Comparison of ENCODE assay signal across 30 cellular contexts in genomic region chr10:91172348-91172747, GRCh38.
"Had no signal": no experiment of that assay in that cellular context is flagged by ENCODE, and none has a peak within 500 bp of the region (broad histone marks: within the 10 kb centered on the region; RNA-seq: fewer than 3 reads in every experiment).

No MANE protein-coding gene starts in this region.

- H3K36me3 ChIP-seq: adrenal gland, Peyer's patch, SJSA1 had no signal

- H3K9me3 ChIP-seq: adrenal gland, Peyer's patch, SJSA1 had no signal

- H3K27ac ChIP-seq: adrenal gland, Peyer's patch, SJSA1 had no signal

- ATAC-seq: K562, PC-3 had no signal

- H3K27me3 Mint-ChIP-seq: activated CD4-positive, alpha-beta memory T cell treated with anti-CD3 and anti-CD28 coated beads for 36 hours; activated CD4-positive, alpha-beta T cell treated with anti-CD3 and anti-CD28 coated beads, Interleukin-2, amount 10 ng/mL, durations not matched to agents 7 days and 5 days; activated naive CD8-positive, alpha-beta T cell treated with anti-CD3 and anti-CD28 coated beads, Interleukin-2, amount 10 ng/mL, durations not matched to agents 7 days and 5 days had no signal

- H3K4me1 Mint-ChIP-seq: brain had no signal

- DNase-seq: activated CD4-positive, alpha-beta memory T cell treated with anti-CD3 and anti-CD28 coated beads for 36 hours; activated CD4-positive, alpha-beta T cell treated with anti-CD3 and anti-CD28 coated beads, Interleukin-2, amount 10 ng/mL, durations not matched to agents 7 days and 5 days; activated CD8-positive, alpha-beta memory T cell treated with anti-CD3 and anti-CD28 coated beads, Interleukin-2, amount 50 U/mL, for 48 hours; activated effector memory CD4-positive, alpha-beta T cell treated with anti-CD3 and anti-CD28 coated beads, Interleukin-2, amount 50 U/mL, for 16 hours; activated naive CD4-positive, alpha-beta T cell; activated naive CD4-positive, alpha-beta T cell treated with anti-CD3 and anti-CD28 coated beads, Interleukin-2, amount 50 U/mL, for 16 hours; activated naive CD8-positive, alpha-beta T cell treated with anti-CD3 and anti-CD28 coated beads, Interleukin-2, amount 10 ng/mL, durations not matched to agents 7 days and 5 days; activated T-cell treated with anti-CD3 and anti-CD28 coated beads, Interleukin-2, amount 50 U/mL, for 48 hours; adrenal gland; caudate nucleus; cerebellar nuclear complex; NCI-H1092 treated with DMSO at 0.1 percent for 48 hours; NCI-H1417 treated with DMSO at 0.1 percent for 48 hours; NCI-H187 treated with DMSO at 0.1 percent for 48 hours; NCI-H2081; NCI-H2171 treated with DMSO at 0.1 percent for 48 hours; NCI-H2227 treated with DMSO at 0.1 percent for 48 hours; NCI-H446 treated with DMSO at 0.1 percent for 48 hours; NCI-H524; NK-92 treated with Interleukin-12 subunit alpha and Interleukin-12 subunit beta, amount 100 ng/mL, for 24 hours; PC-3; Peyer's patch; RPMI8226; SHP77 treated with DMSO at 0.1 percent for 48 hours; SK-N-SH had no signal

- H3K4me3 ChIP-seq: adrenal gland, K562, Peyer's patch, SJSA1 had no signal

- H3K27me3 ChIP-seq: adrenal gland, Peyer's patch, SJSA1 had no signal

- H3K27ac Mint-ChIP-seq: activated CD4-positive, alpha-beta memory T cell treated with anti-CD3 and anti-CD28 coated beads for 36 hours; activated CD4-positive, alpha-beta T cell treated with anti-CD3 and anti-CD28 coated beads, Interleukin-2, amount 10 ng/mL, durations not matched to agents 7 days and 5 days; activated naive CD8-positive, alpha-beta T cell treated with anti-CD3 and anti-CD28 coated beads, Interleukin-2, amount 10 ng/mL, durations not matched to agents 7 days and 5 days; brain; T-helper 1 cell treated with Interleukin-12 subunit alpha and Interleukin-12 subunit beta and Interleukin-4 antibody, amounts not matched to agents 30 μg/mL and 1 μg/mL, for 36 hours; T-helper 2 cell treated with Interferon-gamma antibody and Interleukin-4, amounts not matched to agents 5 μg/mL and 100 μg/mL, for 36 hours had no signal

- H3K4me1 ChIP-seq: adrenal gland, Peyer's patch, SJSA1 had no signal

- H3K4me3 Mint-ChIP-seq: activated CD4-positive, alpha-beta memory T cell treated with anti-CD3 and anti-CD28 coated beads for 36 hours; activated CD4-positive, alpha-beta T cell treated with anti-CD3 and anti-CD28 coated beads, Interleukin-2, amount 10 ng/mL, durations not matched to agents 7 days and 5 days; activated naive CD8-positive, alpha-beta T cell treated with anti-CD3 and anti-CD28 coated beads, Interleukin-2, amount 10 ng/mL, durations not matched to agents 7 days and 5 days; brain; T-helper 1 cell treated with Interleukin-12 subunit alpha and Interleukin-12 subunit beta and Interleukin-4 antibody, amounts not matched to agents 30 μg/mL and 1 μg/mL, for 36 hours; T-helper 2 cell treated with Interferon-gamma antibody and Interleukin-4, amounts not matched to agents 5 μg/mL and 100 μg/mL, for 36 hours had no signal
